In the genomic region with DNA sequence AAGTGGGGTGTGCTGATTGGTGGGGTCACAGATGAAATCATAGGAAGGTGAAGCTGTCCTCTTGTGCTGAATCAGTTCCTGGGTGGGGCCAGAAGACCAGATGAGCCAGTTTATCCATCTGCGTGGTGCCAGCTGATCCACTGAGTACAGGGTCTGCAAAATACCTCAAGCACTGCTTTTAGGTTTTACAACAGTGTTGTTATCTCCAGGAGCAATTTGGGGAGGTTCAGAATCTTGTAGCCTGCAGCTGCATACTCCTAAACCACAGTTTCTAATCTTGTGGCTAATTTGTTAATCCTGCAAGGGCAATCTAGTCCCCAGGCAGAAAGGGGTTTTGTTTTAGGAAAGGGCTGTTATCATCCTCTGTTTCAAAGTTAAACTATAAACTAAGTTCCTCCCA, we compare ENCODE assay signal across 14 cellular contexts.
"Had no signal": no experiment of that assay in that cellular context is flagged by ENCODE, and none has a peak within 500 bp of the region (broad histone marks: within the 10 kb centered on the region; RNA-seq: fewer than 3 reads in every experiment).

No MANE protein-coding gene starts in this region.

- H3K27me3 ChIP-seq: foreskin keratinocyte, tibial artery, vagina had no signal

- H3K36me3 ChIP-seq: tibial artery, vagina had no signal

- H3K4me1 ChIP-seq: tibial artery, vagina had no signal

- H3K4me3 ChIP-seq: tibial artery, vagina had no signal

- DNase-seq: activated CD4-positive, alpha-beta T cell treated with anti-CD3 and anti-CD28 coated beads, Interleukin-2, amount 50 U/mL, for 1 hour; activated CD4-positive, CD25-positive, alpha-beta regulatory T cell; activated T-cell treated with anti-CD3 and anti-CD28 coated beads, Interleukin-2, amount 50 U/mL, for 1 hour; amniotic stem cell; foreskin keratinocyte; head of caudate nucleus; mammary epithelial cell; natural killer cell; nucleus accumbens; right cardiac atrium; tibial artery had no signal

- ATAC-seq: activated naive CD4-positive, alpha-beta T cell treated with anti-CD3 and anti-CD28 coated beads, Interleukin-2, amount 50 U/mL, for 72 hours; foreskin keratinocyte; natural killer cell; right cardiac atrium; stimulated activated memory B cell treated with anti-CD40 and anti-IgM and Interleukin-4, amounts not matched to agents 10 μg/mL and 1 μg/mL and 100 μg/mL, for 72 hours had no signal

- H3K27ac ChIP-seq: foreskin keratinocyte, tibial artery, vagina had no signal

- H3K9me3 ChIP-seq: tibial artery, vagina had no signal
